18 cellular contexts compared by ENCODE assay signal in genomic region chr14:33643782-33644181, GRCh38.
DNase-seq lines count a peak whose midpoint lies in the region; ATAC-seq, FAIRE-seq and TF ChIP-seq lines count a peak whose summit lies in the region.
"Had no signal": no experiment of that assay in that cellular context is flagged by ENCODE, and none has a peak within 500 bp of the region (broad histone marks: within the 10 kb centered on the region; RNA-seq: fewer than 3 reads in every experiment).

No MANE protein-coding gene starts in this region.

- no peak for TF ChIP-seq POLR2A in GM12878 (IDR thresholded peaks at IDR 0.05; ENCODE audit: low read depth, low read length)

- no peak overlapping the region for H4K8ac ChIP-seq in neuronal stem cell (ENCODE audit: low read depth, low read length)

- H3K27ac ChIP-seq in GM23338 (ENCODE audit: low read depth): no peak overlapping the region
- no peak overlapping the region for H3K27ac ChIP-seq in GM12878 (ENCODE audit: control insufficient read depth, insufficient read depth)
- no peak overlapping the region for H3K27ac ChIP-seq in iPS-18a (ENCODE audit: low read length)
- H3K27ac ChIP-seq in neuronal stem cell (replicated peaks; ENCODE audit: low read length): peak overlapping the region; percentile 68
- H3K27ac ChIP-seq: BLaER1 had no signal

- peaks cover 2% of the 10 kb centered on the region for H3K27me3 Mint-ChIP-seq in GM23338 (ENCODE audit: insufficient read depth, low read depth, poor library complexity)
- no peaks in the 10 kb centered on the region for H3K27me3 Mint-ChIP-seq in activated T-cell treated with anti-CD3 and anti-CD28 coated beads, Interleukin-2, amount 50 U/mL, for 72 hours (ENCODE audit: low read depth)

- no peak overlapping the region for H3K4me3 ChIP-seq in GM23338
- no peak overlapping the region for H3K4me3 ChIP-seq in GM12878
- H3K4me3 ChIP-seq in iPS-18a (ENCODE audit: low read length): no peak overlapping the region
- no peak overlapping the region for H3K4me3 ChIP-seq in neuronal stem cell (ENCODE audit: low read length in 2 of 2)
- H3K4me3 ChIP-seq: BLaER1 had no signal

- H3K4me1 ChIP-seq in GM23338 (ENCODE audit: insufficient read depth): peaks cover 20% of the 10 kb centered on the region
- no peaks in the 10 kb centered on the region for H3K4me1 ChIP-seq in GM12878 (ENCODE audit: control insufficient read depth, insufficient read depth, low read length)
- H3K4me1 ChIP-seq in iPS-18a (ENCODE audit: control insufficient read depth, low read depth, low read length): peaks cover 31% of the 10 kb centered on the region
- peaks cover 2 to 26% of the 10 kb centered on the region in 2 donors for H3K4me1 ChIP-seq in neuronal stem cell (ENCODE audit: control insufficient read depth in 2 of 2, insufficient read depth in 1 of 2, low read depth in 1 of 2, low read length in 2 of 2)
- H3K4me1 ChIP-seq: BLaER1 had no signal

- no peak overlapping the region for H3K23ac ChIP-seq in neuronal stem cell (ENCODE audit: low read depth, low read length, poor library complexity)

- H2AK5ac ChIP-seq in neuronal stem cell (ENCODE audit: low read depth, low read length): no peak overlapping the region

- no peak overlapping the region for H4K91ac ChIP-seq in neuronal stem cell (ENCODE audit: low read depth, low read length, poor library complexity)

- H3K9me2 ChIP-seq in GM23338 (ENCODE audit: insufficient read depth): no peaks in the 10 kb centered on the region

- ATAC-seq in GM23338 (no peak), GM12878 (no peak), HG03354 (IDR thresholded peaks at IDR 0.05; ENCODE audit: poor library complexity, severe bottlenecking, unreplicated experiment) (no peak)
- ATAC-seq in activated T-cell treated with anti-CD3 and anti-CD28 coated beads, Interleukin-2, amount 50 U/mL, for 72 hours (replicated peaks in 1 of 2): no peak
- ATAC-seq: HCT116 had no signal

- no peak overlapping the region for H3K14ac ChIP-seq in neuronal stem cell (ENCODE audit: low read length)

- H3K4me3 Mint-ChIP-seq in GM23338: no peak overlapping the region
- H3K4me3 Mint-ChIP-seq in activated T-cell treated with anti-CD3 and anti-CD28 coated beads, Interleukin-2, amount 50 U/mL, for 72 hours: no peak overlapping the region
- H3K4me3 Mint-ChIP-seq: CD14-positive monocyte; CD4-positive, alpha-beta memory T cell; HFFc6 had no signal

- no peak overlapping the region for H2BK120ac ChIP-seq in neuronal stem cell (ENCODE audit: low read depth, low read length)

- no peaks in the 10 kb centered on the region for H3K79me1 ChIP-seq in neuronal stem cell (ENCODE audit: low read depth, low read length)

- POLR2A ChIA-PET in GM12878 (lab: Charles Lee): interaction anchor here (0.5 to 1.5 kb wide), 11 partner anchors 9 to 1141 kb away, joined by 3 to 13 read pairs (median 4); no protein-coding TSS in a partner anchor

- H3F3A ChIP-seq in GM23338 (replicated peaks; ENCODE audit: low read depth): no peaks in the 10 kb centered on the region

- H3K9me3 Mint-ChIP-seq in GM23338: no peaks in the 10 kb centered on the region
- peaks cover 0 to 2% of the 10 kb centered on the region in 2 donors for H3K9me3 Mint-ChIP-seq in activated T-cell treated with anti-CD3 and anti-CD28 coated beads, Interleukin-2, amount 50 U/mL, for 72 hours
- H3K9me3 Mint-ChIP-seq: CD4-positive, alpha-beta memory T cell; HFFc6 had no signal

- H4K20me1 ChIP-seq in GM23338 (replicated peaks; ENCODE audit: insufficient read depth) (no peaks in the 10 kb centered on the region), GM12878 (ENCODE audit: control insufficient read depth, insufficient read depth) (no peaks in the 10 kb centered on the region)
- H4K20me1 ChIP-seq: BLaER1 had no signal

- H3K4me2 ChIP-seq in GM23338: peak overlapping the region; percentile 22; the same call in 1 of the 2 replicates
- no peak overlapping the region for H3K4me2 ChIP-seq in GM12878 (ENCODE audit: control insufficient read depth, insufficient read depth)
- H3K4me2 ChIP-seq in neuronal stem cell (ENCODE audit: insufficient read depth, low read length, poor library complexity, severe bottlenecking): no peak overlapping the region
- H3K4me2 ChIP-seq: BLaER1 had no signal

- H3K27me3 ChIP-seq in GM23338 (ENCODE audit: insufficient read depth) (no peaks in the 10 kb centered on the region), GM12878 (replicated peaks in 1 of 2; ENCODE audit: control insufficient read depth in 2 of 2, insufficient read depth in 2 of 2, low read length in 1 of 2) (no peaks in the 10 kb centered on the region), iPS-18a (ENCODE audit: control insufficient read depth, insufficient read depth, low read length) (no peaks in the 10 kb centered on the region), neuronal stem cell (ENCODE audit: control insufficient read depth in 3 of 3, insufficient read depth in 3 of 3, low read depth in 1 of 3, low read length in 3 of 3) (no peaks in the 10 kb centered on the region)
- H3K27me3 ChIP-seq: BLaER1 had no signal

- peaks cover 34% of the 10 kb centered on the region for H3K4me1 Mint-ChIP-seq in GM23338
- no peaks in the 10 kb centered on the region for H3K4me1 Mint-ChIP-seq in activated T-cell treated with anti-CD3 and anti-CD28 coated beads, Interleukin-2, amount 50 U/mL, for 72 hours (ENCODE audit: low read depth)
- H3K4me1 Mint-ChIP-seq: CD14-positive monocyte; CD4-positive, alpha-beta memory T cell had no signal

- 15% methylated on average over 2 of the region's 2 CpGs for WGBS in GM12878 (ENCODE audit: insufficient coverage, insufficient replicate concordance, low lambda C conversion rate, missing lambda C conversion rate)
- no CpG with 5 or more reads among the region's 2 CpGs for WGBS in neuronal stem cell (ENCODE audit: extremely low coverage in 2 of 2, insufficient read length in 2 of 2, insufficient replicate concordance in 1 of 2), 2 donors

- H2BK5ac ChIP-seq in neuronal stem cell (ENCODE audit: low read length): no peak overlapping the region

- TF ChIP-seq CTCF in GM23338 (conservative IDR thresholded peaks at IDR 0.05; ENCODE audit: low read depth in 2 of 2) (no peak), GM12878 (IDR thresholded peaks at IDR 0.05 in 2 of 3, conservative IDR thresholded peaks at IDR 0.05 in 1 of 3; ENCODE audit: control insufficient read depth in 2 of 3, extremely low read depth in 1 of 3, insufficient read depth in 1 of 3, low read depth in 3 of 3, low read length in 3 of 3) (no peak)

- H3K79me2 ChIP-seq in GM23338 (replicated peaks; ENCODE audit: insufficient read depth) (no peaks in the 10 kb centered on the region), GM12878 (ENCODE audit: control insufficient read depth, insufficient read depth, low read length) (no peaks in the 10 kb centered on the region)

- no peak overlapping the region for H2BK12ac ChIP-seq in neuronal stem cell (ENCODE audit: low read length)

- no peak for TF ChIP-seq EP300 in GM12878 (IDR thresholded peaks at IDR 0.05; ENCODE audit: borderline replicate concordance in 1 of 2, control insufficient read depth in 1 of 2, low read depth in 2 of 2, low read length in 2 of 2)

- H3K36me3 ChIP-seq in GM23338 (ENCODE audit: insufficient read depth) (no peaks in the 10 kb centered on the region), GM12878 (ENCODE audit: control insufficient read depth in 2 of 2, insufficient read depth in 2 of 2, low read length in 1 of 2) (no peaks in the 10 kb centered on the region), iPS-18a (ENCODE audit: control insufficient read depth, low read depth, low read length) (no peaks in the 10 kb centered on the region), neuronal stem cell (replicated peaks in 1 of 2; ENCODE audit: control insufficient read depth in 2 of 2, insufficient read depth in 2 of 2, low read length in 2 of 2) (no peaks in the 10 kb centered on the region)
- H3K36me3 ChIP-seq: BLaER1 had no signal

- H3K9ac ChIP-seq in GM12878 (ENCODE audit: control insufficient read depth, insufficient read depth, low read length): no peak overlapping the region
- peak overlapping the region; percentile 7 for H3K9ac ChIP-seq in iPS-18a (ENCODE audit: low read length)
- no peak overlapping the region for H3K9ac ChIP-seq in neuronal stem cell (ENCODE audit: low read depth, low read length, poor library complexity)
- H3K9ac ChIP-seq: BLaER1 had no signal

- no TSS peak for BruUV-seq in GM12878 (replicated peaks; lab: Mats Ljungman, UMichigan)

- H3K9me3 ChIP-seq in GM12878 (replicated peaks; ENCODE audit: control insufficient read depth, insufficient read depth, low read length): no peaks in the 10 kb centered on the region
- no peaks in the 10 kb centered on the region for H3K9me3 ChIP-seq in iPS-18a (ENCODE audit: control insufficient read depth, low read depth, low read length)
- H3K9me3 ChIP-seq in neuronal stem cell (replicated peaks in 1 of 2; ENCODE audit: control insufficient read depth in 2 of 2, insufficient read depth in 1 of 2, low read depth in 1 of 2, low read length in 2 of 2): no peaks in the 10 kb centered on the region
- H3K9me3 ChIP-seq: BLaER1 had no signal

- no peak overlapping the region for H3K27ac Mint-ChIP-seq in GM23338
- H3K27ac Mint-ChIP-seq in activated T-cell treated with anti-CD3 and anti-CD28 coated beads, Interleukin-2, amount 50 U/mL, for 72 hours: no peak overlapping the region
- H3K27ac Mint-ChIP-seq: CD14-positive monocyte; CD4-positive, alpha-beta memory T cell; HFFc6 had no signal

- SMC1A ChIA-PET in GM12878 (lab: Charles Lee; ENCODE audit: uncharacterized antibody, unreplicated experiment): interaction anchor here (0.6 to 5.9 kb wide), 23 partner anchors 9 to 172 kb away, joined by 3 to 61 read pairs (median 4); no protein-coding TSS in a partner anchor

- in situ Hi-C loops in GM12878 (cut with MboI): no loop called here

- H3K18ac ChIP-seq in neuronal stem cell (ENCODE audit: low read length): no peak overlapping the region

- H3K36me3 Mint-ChIP-seq in GM23338 (ENCODE audit: low read depth): no peaks in the 10 kb centered on the region
- no peaks in the 10 kb centered on the region for H3K36me3 Mint-ChIP-seq in activated T-cell treated with anti-CD3 and anti-CD28 coated beads, Interleukin-2, amount 50 U/mL, for 72 hours (ENCODE audit: insufficient read depth in 2 of 2)
- H3K36me3 Mint-ChIP-seq: CD14-positive monocyte; CD4-positive, alpha-beta memory T cell had no signal

- RAD21 ChIA-PET in GM12878 (lab: Charles Lee; ENCODE audit: unreplicated experiment): interaction anchor here (0.8 to 1.7 kb wide), 19 partner anchors 9 to 139 kb away, joined by 3 to 10 read pairs (median 4); no protein-coding TSS in a partner anchor

- CTCF ChIA-PET in GM12878 (lab: Yijun Ruan, JAX): interaction anchor here (0.6 to 1.4 kb wide), 8 partner anchors 9 to 98 kb away, joined by 3 to 5 read pairs (median 4); no protein-coding TSS in a partner anchor

- no peak for DNase-seq in GM23338 (ENCODE audit: low spot score)
- no peak for DNase-seq in GM12878 (ENCODE audit: low read depth, low spot score)
- no peak for DNase-seq in neuronal stem cell (ENCODE audit: low spot score)
- DNase-seq in activated T-cell treated with anti-CD3 and anti-CD28 coated beads, Interleukin-2, amount 50 U/mL, for 72 hours: no peak
- DNase-seq in NCI-H1105 (lab: John Stamatoyannopoulos, UW): no peak
- DNase-seq: 8988T; CD4-positive, alpha-beta memory T cell; DMS153; DMS79; GDM1; GOT3; H7; HFFc6 had no signal

- H2AFZ ChIP-seq in GM23338 (no peak overlapping the region), GM12878 (ENCODE audit: control insufficient read depth, low read depth, low read length) (no peak overlapping the region), neuronal stem cell (ENCODE audit: low read length) (no peak overlapping the region)

- FAIRE-seq in GM12878 (lab: Jason Lieb, UNC): no peak

- no peak for TF ChIP-seq RAD21 in GM12878 (IDR thresholded peaks at IDR 0.05; ENCODE audit: insufficient read depth, low read depth, low read length)

- H3K4ac ChIP-seq in neuronal stem cell (ENCODE audit: low read length): no peak overlapping the region

- H2BK15ac ChIP-seq in neuronal stem cell (ENCODE audit: low read length): no peak overlapping the region

- intact Hi-C loops in GM12878 (cut with micrococcal nuclease; ENCODE audit: unreplicated experiment): no loop called here
